22 cellular contexts compared by ENCODE assay signal in genomic region chr11:100671471-100671870, GRCh38. TPM values are rescaled to one million over a fixed set of nuclear protein-coding genes. Genes with fewer than 3 reads are reported as not detected.
A peak's percentile ranks its signal among the peaks of the same experiment; 100 is the strongest.
DNase-seq lines count a peak whose midpoint lies in the region; FAIRE-seq and TF ChIP-seq lines count a peak whose summit lies in the region.
"Had no signal": no experiment of that assay in that cellular context is flagged by ENCODE, and none has a peak within 500 bp of the region (broad histone marks: within the 10 kb centered on the region; RNA-seq: fewer than 3 reads in every experiment).

No MANE protein-coding gene starts in this region.

- H3K4me3 ChIP-seq in choroid plexus epithelial cell (ENCODE audit: low read depth, low read length) (no peak overlapping the region), spleen (no peak overlapping the region), right atrium auricular region (no peak overlapping the region)
- H3K4me3 ChIP-seq: GM23248 had no signal

- intact Hi-C loops in spleen (cut with DNase I; ENCODE audit: low total_unique reads), result no loop called here

- no peak for TF ChIP-seq POLR2A in spleen (IDR thresholded peaks at IDR 0.05)

- H3K27me3 ChIP-seq in spleen (replicated peaks in 1 of 7) (no peaks in the 10 kb centered on the region), right atrium auricular region (no peaks in the 10 kb centered on the region)

- DNase-seq in HCEC 1CT (peak; percentile 20), RPMI7951 (ENCODE audit: low read depth) (peak; percentile 77), choroid plexus epithelial cell (ENCODE audit: low read depth) (peak; percentile 71), urothelium cell line (ENCODE audit: low spot score) (peak; percentile 39), MV-4-11 (lab: John Stamatoyannopoulos, UW) (no peak), spleen (no peak), right atrium auricular region (ENCODE audit: low spot score) (no peak)
- DNase-seq: DMS79 treated with DMSO at 0.1 percent for 48 hours, GDM1, GM23248, NCI-H1048, NCI-H146, NCI-H2029 treated with DMSO at 0.1 percent for 48 hours, NCI-H2171, NCI-H446 treated with DMSO at 0.1 percent for 48 hours, NCI-H69, SHP77, SK-N-SH, T-cell had no signal

- WGBS in spleen, 5 donors, result 87 to 94% (median 88%) methylated on average over 6 of the region's 6 CpGs

- no peak for TF ChIP-seq CTCF in choroid plexus epithelial cell (conservative IDR thresholded peaks at IDR 0.05; ENCODE audit: low read depth, low read length)
- TF ChIP-seq CTCF in spleen (IDR thresholded peaks at IDR 0.05 in 8 of 11, conservative IDR thresholded peaks at IDR 0.05 in 3 of 11), result no peak
- TF ChIP-seq CTCF in right atrium auricular region (IDR thresholded peaks at IDR 0.05), result no peak

- FAIRE-seq in urothelium cell line (lab: Jason Lieb, UNC), result no peak
- FAIRE-seq: GM19239 had no signal

- H3K27ac ChIP-seq in spleen, result no peak overlapping the region
- H3K27ac ChIP-seq in right atrium auricular region, result no peak overlapping the region
- H3K27ac ChIP-seq: GM23248, KMS-11 had no signal

- H3K4me1 ChIP-seq in spleen, result no peaks in the 10 kb centered on the region
- H3K4me1 ChIP-seq in right atrium auricular region, result no peaks in the 10 kb centered on the region

- H3K36me3 ChIP-seq in spleen, result no peaks in the 10 kb centered on the region
- no peaks in the 10 kb centered on the region for H3K36me3 ChIP-seq in right atrium auricular region

- no peaks in the 10 kb centered on the region for H3K9me3 ChIP-seq in spleen
- H3K9me3 ChIP-seq in right atrium auricular region, result no peaks in the 10 kb centered on the region
- H3K9me3 ChIP-seq: SK-N-SH had no signal

RNA-seq across cellular contexts. Expression of gene ARHGAP42, which starts 15.6 kb away (rescaled TPM):
- total RNA-seq in RPMI7951 (2014; rRNA removed; shearing (Covaris generic)), result 9.4 and 11.4 TPM in 2 replicates
- total RNA-seq in spleen (10 to 100 TPM; 11.5 to 31.0 (median 21.2) TPM), right atrium auricular region (10 to 100 TPM in 1 of 2 donors, 1 to 10 TPM in 1; 6.1 to 12.1 TPM)
- 1 to 10 TPM; 3.5 to 4.3 (median 3.5) TPM for polyA plus RNA-seq in spleen
- polyA plus RNA-seq: CD14-positive monocyte had no signal

Comparison
In these comparisons a context has a peak if more than half of its experiments do, and no peak if none do; other contexts are left out.
1. DNase-seq: peak in HCEC 1CT (single experiment), RPMI7951 (single experiment), choroid plexus epithelial cell (single experiment) and urothelium cell line (single experiment); none in MV-4-11 (single experiment), spleen (single experiment) and right atrium auricular region (single experiment).